Comparison of ENCODE assay signal across 1 cellular context in genomic region chr9:76433851-76434250, GRCh38.
A peak's percentile ranks its signal among the peaks of the same experiment; 100 is the strongest.
TF ChIP-seq lines count a peak whose summit lies in the region.

No MANE protein-coding gene starts in this region.

TF ChIP-seq in endothelial cell of umbilical vein, 7 proteins besides CTCF, POLR2A, EP300 and RAD21:
- TF ChIP-seq MAX (IDR thresholded peaks at IDR 0.05; ENCODE audit: insufficient read depth, insufficient read length) (no peak), FOS (IDR thresholded peaks at IDR 0.05; ENCODE audit: borderline replicate concordance, insufficient read depth, low read length) (peak; percentile 35), MYC (IDR thresholded peaks at IDR 0.05; ENCODE audit: low read depth, low read length) (no peak), JUN (IDR thresholded peaks at IDR 0.05; ENCODE audit: borderline replicate concordance, insufficient read depth, insufficient read length, low read depth) (no peak), EZH2 (IDR thresholded peaks at IDR 0.05; ENCODE audit: borderline replicate concordance, low read depth, low read length, severe bottlenecking) (no peak), POLR2AphosphoS5 (IDR thresholded peaks at IDR 0.05; ENCODE audit: insufficient read depth, low read depth, low read length) (no peak), GATA2 (IDR thresholded peaks at IDR 0.05; ENCODE audit: insufficient read depth, insufficient read length, low read depth, low read length) (no peak)
